22 cellular contexts compared by ENCODE assay signal in genomic region chr17:43987131-43988021, GRCh38. TPM values are rescaled to one million over a fixed set of nuclear protein-coding genes. Genes with fewer than 3 reads are reported as not detected.
A peak's percentile ranks its signal among the peaks of the same experiment; 100 is the strongest.
DNase-seq lines count a peak whose midpoint lies in the region; ATAC-seq and TF ChIP-seq lines count a peak whose summit lies in the region.
"Had no signal": no experiment of that assay in that cellular context is flagged by ENCODE, and none has a peak within 500 bp of the region (broad histone marks: within the 10 kb centered on the region; RNA-seq: fewer than 3 reads in every experiment).

No MANE protein-coding gene starts in this region.

- no peaks in the 10 kb centered on the region for H3K9me3 Mint-ChIP-seq in activated naive CD4-positive, alpha-beta T cell treated with anti-CD3 and anti-CD28 coated beads for 36 hours
- H3K9me3 Mint-ChIP-seq: CD4-positive, alpha-beta memory T cell; IgD-negative memory B cell had no signal

- CTCF ChIA-PET in activated naive CD4-positive, alpha-beta T cell treated with anti-CD3 and anti-CD28 coated beads for 36 hours (lab: Charles Lee) = interaction anchor here (1.2 to 1.5 kb wide), 3 partner anchors 44 to 109 kb away, joined by 3 to 5 read pairs (median 3); no protein-coding TSS in a partner anchor

- DNase-seq in H7 (peak; percentile 18), NT2/D1 (ENCODE audit: low read depth, low spot score) (no peak), left ventricle myocardium inferior (no peak), posterior vena cava (ENCODE audit: low spot score) (peak; percentile 71), COR-L47 (lab: John Stamatoyannopoulos, UW) (no peak)
- DNase-seq in activated naive CD4-positive, alpha-beta T cell treated with anti-CD3 and anti-CD28 coated beads for 36 hours = no peak
- DNase-seq: Calu3; CD4-positive, alpha-beta memory T cell; Karpas-422; NCI-H1092 treated with DMSO at 0.1 percent for 48 hours; NCI-H146; NCI-H2081; NCI-H510A; NCI-H748 treated with DMSO at 0.1 percent for 48 hours; OCI-M1 had no signal

- H3K4me1 ChIP-seq in NT2/D1 (ENCODE audit: insufficient read depth, insufficient read length) = peaks cover 6% of the 10 kb centered on the region
- peaks cover 32% of the 10 kb centered on the region for H3K4me1 ChIP-seq in left ventricle myocardium inferior
- H3K4me1 ChIP-seq: HAP-1 had no signal

- peaks cover 16% of the 10 kb centered on the region for H3K27me3 ChIP-seq in H7 (ENCODE audit: control insufficient read depth, insufficient read depth, low read length)
- peaks cover 17% of the 10 kb centered on the region for H3K27me3 ChIP-seq in NT2/D1 (ENCODE audit: insufficient read depth, insufficient read length)
- H3K27me3 ChIP-seq in left ventricle myocardium inferior (ENCODE audit: low read depth) = peaks cover 48% of the 10 kb centered on the region

- intact Hi-C loops in left ventricle myocardium inferior (cut with micrococcal nuclease) = no loop called here
- intact Hi-C loops in posterior vena cava (cut with DNase I) = no loop called here
- intact Hi-C loops in activated naive CD4-positive, alpha-beta T cell treated with anti-CD3 and anti-CD28 coated beads for 36 hours (cut with micrococcal nuclease) = no loop called here

- peak overlapping the region; percentile 7 for H3K9ac ChIP-seq in NT2/D1 (ENCODE audit: insufficient read length, low read depth)
- H3K9ac ChIP-seq: BLaER1 had no signal

- ATAC-seq in GM19452 (IDR thresholded peaks at IDR 0.05; ENCODE audit: unreplicated experiment) (no peak), GM18858 (IDR thresholded peaks at IDR 0.05; ENCODE audit: unreplicated experiment) (no peak)
- ATAC-seq: A549 had no signal

- no peak for TF ChIP-seq CTCF in left ventricle myocardium inferior (IDR thresholded peaks at IDR 0.05; ENCODE audit: borderline replicate concordance)

- no peaks in the 10 kb centered on the region for H3K4me1 Mint-ChIP-seq in activated naive CD4-positive, alpha-beta T cell treated with anti-CD3 and anti-CD28 coated beads for 36 hours (ENCODE audit: low read depth)

- no peak overlapping the region for H3K4me3 Mint-ChIP-seq in activated naive CD4-positive, alpha-beta T cell treated with anti-CD3 and anti-CD28 coated beads for 36 hours
- H3K4me3 Mint-ChIP-seq: IgD-negative memory B cell had no signal

- no peak overlapping the region for H3K27ac Mint-ChIP-seq in activated naive CD4-positive, alpha-beta T cell treated with anti-CD3 and anti-CD28 coated beads for 36 hours

- peak overlapping the region; percentile 64 for H3K27ac ChIP-seq in left ventricle myocardium inferior (replicated peaks)
- H3K27ac ChIP-seq: A549, BLaER1 had no signal

- H3K36me3 Mint-ChIP-seq in activated naive CD4-positive, alpha-beta T cell treated with anti-CD3 and anti-CD28 coated beads for 36 hours (ENCODE audit: low read depth) = no peaks in the 10 kb centered on the region
- H3K36me3 Mint-ChIP-seq: CD4-positive, alpha-beta memory T cell; IgD-negative memory B cell had no signal

- H3K36me3 ChIP-seq in H7 (replicated peaks; ENCODE audit: control insufficient read depth, insufficient read depth, low read length) (no peaks in the 10 kb centered on the region), NT2/D1 (ENCODE audit: insufficient read depth, insufficient read length, low read length) (no peaks in the 10 kb centered on the region), left ventricle myocardium inferior (no peaks in the 10 kb centered on the region)
- H3K36me3 ChIP-seq: BLaER1, HAP-1 had no signal

- H3K27me3 Mint-ChIP-seq in activated naive CD4-positive, alpha-beta T cell treated with anti-CD3 and anti-CD28 coated beads for 36 hours (ENCODE audit: low read depth) = peaks cover 27% of the 10 kb centered on the region

- H3K9me3 ChIP-seq in NT2/D1 (ENCODE audit: insufficient read depth, low read length) (no peaks in the 10 kb centered on the region), left ventricle myocardium inferior (replicated peaks) (no peaks in the 10 kb centered on the region)
- H3K9me3 ChIP-seq: A549, BLaER1, HAP-1 had no signal

- H3K4me3 ChIP-seq in H7 (ENCODE audit: insufficient read depth, low read depth, low read length) = no peak overlapping the region
- no peak overlapping the region for H3K4me3 ChIP-seq in NT2/D1 (ENCODE audit: insufficient read length, low read depth)
- H3K4me3 ChIP-seq in left ventricle myocardium inferior = no peak overlapping the region
- H3K4me3 ChIP-seq: A549, BLaER1, HAP-1 had no signal

RNA-seq across cellular contexts. Expression of gene NAGS, which starts 17.0 kb away (rescaled TPM):
- total RNA-seq in H7 (2014; rRNA removed; shearing (Covaris generic)) = 5.1 and 5.9 TPM in 2 replicates
- total RNA-seq in left ventricle myocardium inferior (0.11 TPM), posterior vena cava (1 to 10 TPM in 1 of 2 donors, under 1 TPM in 1; 0.86 to 1.2 TPM)
- under 1 TPM; 0.17 to 0.31 TPM for total RNA-seq in activated naive CD4-positive, alpha-beta T cell treated with anti-CD3 and anti-CD28 coated beads for 36 hours

RNA-seq across cellular contexts. Expression of gene TMEM101, which starts 27.4 kb away (rescaled TPM):
- total RNA-seq in H7 (2014; rRNA removed; shearing (Covaris generic)) = 31.7 and 48.5 TPM in 2 replicates
- total RNA-seq in left ventricle myocardium inferior = 18.3 TPM
- 10 to 100 TPM; 12.9 to 14.8 TPM for total RNA-seq in posterior vena cava
- total RNA-seq in activated naive CD4-positive, alpha-beta T cell treated with anti-CD3 and anti-CD28 coated beads for 36 hours = 10 to 100 TPM; 25.6 to 26.7 TPM

RNA-seq across cellular contexts. Expression of gene PYY, which starts 33.6 kb away (rescaled TPM):
- 0.67 and 1.8 TPM in 2 replicates for total RNA-seq in H7 (2014; rRNA removed; shearing (Covaris generic))
- not detected for total RNA-seq in left ventricle myocardium inferior
- not detected for total RNA-seq in posterior vena cava
- not detected for total RNA-seq in activated naive CD4-positive, alpha-beta T cell treated with anti-CD3 and anti-CD28 coated beads for 36 hours
- total RNA-seq: Calu3; CD4-positive, alpha-beta memory T cell; MCF 10A had no signal

RNA-seq across cellular contexts. Expression of gene PPY, which starts 45.1 kb away (rescaled TPM):
- total RNA-seq in H7 (2014; rRNA removed; shearing (Covaris generic)) = not detected in 2 replicates
- not detected for total RNA-seq in left ventricle myocardium inferior
- not detected for total RNA-seq in posterior vena cava
- not detected for total RNA-seq in activated naive CD4-positive, alpha-beta T cell treated with anti-CD3 and anti-CD28 coated beads for 36 hours
- total RNA-seq: Calu3; CD4-positive, alpha-beta memory T cell; MCF 10A had no signal

Comparison
In these comparisons a context has a peak if more than half of its experiments do, and no peak if none do; other contexts are left out.
1. DNase-seq: peak in H7 (single experiment) and posterior vena cava (single experiment); none in NT2/D1 (single experiment), left ventricle myocardium inferior (single experiment), COR-L47 (single experiment) and activated naive CD4-positive, alpha-beta T cell treated with anti-CD3 and anti-CD28 coated beads for 36 hours (single experiment).